Comparison of ENCODE assay signal across 32 cellular contexts in the genomic region with DNA sequence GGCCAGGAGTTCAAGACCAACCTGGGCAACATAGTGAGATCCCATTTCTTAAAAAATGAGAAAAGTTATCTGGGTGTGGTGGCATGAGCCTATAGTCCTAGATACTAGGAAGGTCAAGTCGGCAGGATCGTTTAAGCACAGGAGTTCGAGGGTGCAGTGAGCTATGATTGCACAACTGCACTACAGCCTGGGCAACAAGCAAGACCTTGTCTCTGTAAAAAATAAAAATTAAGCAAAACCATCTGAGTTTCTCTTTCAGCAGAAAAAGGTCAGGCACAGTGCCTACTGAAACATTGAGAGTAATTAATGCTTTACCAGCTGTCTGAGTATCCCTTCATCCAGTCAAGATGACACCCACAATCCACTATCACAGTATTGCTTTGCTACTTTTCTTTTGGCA.
"Had no signal": no experiment of that assay in that cellular context is flagged by ENCODE, and none has a peak within 500 bp of the region (broad histone marks: within the 10 kb centered on the region; RNA-seq: fewer than 3 reads in every experiment).

No MANE protein-coding gene starts in this region.

- H3K4me1 ChIP-seq: body of pancreas, breast epithelium, SJSA1 had no signal

- H3K9me3 ChIP-seq: body of pancreas, breast epithelium, SJSA1, SK-N-SH had no signal

- H3K4me2 ChIP-seq: KMS-11, SK-N-SH had no signal

- H3K9ac ChIP-seq: KMS-11, SK-N-SH had no signal

- H3K27ac ChIP-seq: body of pancreas, breast epithelium, KMS-11, SJSA1 had no signal

- H3K36me3 ChIP-seq: breast epithelium, SJSA1 had no signal

- H3K27me3 ChIP-seq: body of pancreas, breast epithelium, SJSA1 had no signal

- DNase-seq: activated B cell treated with CpG ODN at 0.5 μM for 24 hours; activated CD4-positive, alpha-beta memory T cell treated with anti-CD3 and anti-CD28 coated beads, Interleukin-2, amount 10 ng/mL, durations not matched to agents 7 days and 5 days; activated CD4-positive, alpha-beta T cell treated with anti-CD3 and anti-CD28 coated beads for 4 hours; activated CD4-positive, CD25-positive, alpha-beta regulatory T cell treated with anti-CD3 and anti-CD28 coated beads, Interleukin-2, amount 50 U/mL, for 72 hours; activated effector memory CD4-positive, alpha-beta T cell treated with anti-CD3 and anti-CD28 coated beads, Interleukin-2, amount 50 U/mL, for 16 hours; activated naive CD4-positive, alpha-beta T cell; activated naive CD4-positive, alpha-beta T cell treated with anti-CD3 and anti-CD28 coated beads, Interleukin-2, amount 50 U/mL, for 16 hours; activated naive CD8-positive, alpha-beta T cell treated with anti-CD3 and anti-CD28 coated beads for 36 hours; activated T-cell treated with anti-CD3 and anti-CD28 coated beads, Interleukin-2, amount 50 U/mL, for 1 hour; activated T-cell treated with anti-CD3 and anti-CD28 coated beads, Interleukin-2, amount 50 U/mL, for 72 hours; body of pancreas; MM.1S; NCI-H1092; NCI-H1436 treated with DMSO at 0.1 percent for 48 hours; NCI-H1694 treated with DMSO at 0.1 percent for 48 hours; NCI-H2029; NCI-H2107; NCI-H2171; NCI-H2227 treated with DMSO at 0.1 percent for 48 hours; NCI-H446; NCI-H510A treated with DMSO at 0.1 percent for 48 hours; NCI-H69; NCI-H82; SHP77 treated with DMSO at 0.1 percent for 48 hours; SK-N-SH had no signal

- ATAC-seq: activated T-cell treated with anti-CD3 and anti-CD28 coated beads, Interleukin-2, amount 50 U/mL, for 72 hours; activated T-helper 17 cell treated with anti-CD3 and anti-CD28 coated beads, Interleukin-2, amount 50 U/mL, for 72 hours; body of pancreas; Panc1 had no signal

- FAIRE-seq: astrocyte, TTC549 had no signal

- H3K4me3 ChIP-seq: body of pancreas, breast epithelium, SJSA1 had no signal
